In the genomic region with DNA sequence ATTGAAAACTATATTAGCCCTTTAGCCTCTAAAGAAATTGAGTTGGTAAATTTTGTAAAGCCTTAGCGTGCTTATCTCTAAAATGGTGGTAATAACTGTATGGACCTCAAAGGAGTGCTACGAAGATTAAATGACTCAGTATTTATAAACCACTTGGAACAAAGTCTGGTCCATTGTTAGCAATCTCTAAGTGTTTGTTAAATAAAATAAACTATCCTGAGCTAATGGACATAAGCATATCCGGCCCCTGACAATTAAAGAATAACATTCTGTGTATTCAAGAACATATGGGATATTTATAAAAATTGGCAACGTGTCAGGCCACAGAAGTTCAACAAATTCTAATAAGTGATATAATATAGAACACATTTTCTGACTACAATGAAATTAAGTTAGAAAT, we compare ENCODE assay signal across 27 cellular contexts.
A peak's percentile ranks its signal among the peaks of the same experiment; 100 is the strongest.
DNase-seq lines count a peak whose midpoint lies in the region; ATAC-seq, FAIRE-seq and TF ChIP-seq lines count a peak whose summit lies in the region.
"Had no signal": no experiment of that assay in that cellular context is flagged by ENCODE, and none has a peak within 500 bp of the region (broad histone marks: within the 10 kb centered on the region; RNA-seq: fewer than 3 reads in every experiment).

No MANE protein-coding gene starts in this region.

- H3K9me3 ChIP-seq in PC-9 (ENCODE audit: insufficient read depth, low read depth) (no peaks in the 10 kb centered on the region), small intestine (ENCODE audit: control insufficient read depth, low read depth) (no peaks in the 10 kb centered on the region), aorta (ENCODE audit: control insufficient read depth, low read length) (no peaks in the 10 kb centered on the region)
- H3K9me3 ChIP-seq: pancreas had no signal

- intact Hi-C loops in PC-9 (cut with micrococcal nuclease; ENCODE audit: unreplicated experiment), result no loop called here
- intact Hi-C loops in aorta (cut with DNase I), result no loop called here

- ATAC-seq in GM21723 (IDR thresholded peaks at IDR 0.05; ENCODE audit: unreplicated experiment) (no peak), aorta (ENCODE audit: low FRiP score) (no peak)
- ATAC-seq: GM12878; heart left ventricle; natural killer cell treated with Interleukin-12 subunit alpha and Interleukin-12 subunit beta and Interleukin-15 and Interleukin-18, amount 100 ng/mL, for 72 hours; pancreas had no signal

- H4K20me1 ChIP-seq in PC-9 (ENCODE audit: insufficient read depth), result peaks cover 30% of the 10 kb centered on the region
- H4K20me1 ChIP-seq: BLaER1 had no signal

- peaks cover 34% of the 10 kb centered on the region for H3K4me1 ChIP-seq in PC-9 (replicated peaks; ENCODE audit: insufficient read depth)
- no peaks in the 10 kb centered on the region for H3K4me1 ChIP-seq in small intestine (ENCODE audit: control insufficient read depth in 2 of 2, insufficient read depth in 1 of 2, low read depth in 1 of 2, low read length in 1 of 2)
- H3K4me1 ChIP-seq in aorta (ENCODE audit: control insufficient read depth in 1 of 2, insufficient read depth in 2 of 2, low read length in 2 of 2), result no peaks in the 10 kb centered on the region
- H3K4me1 ChIP-seq: heart left ventricle, pancreas, transverse colon had no signal

- H3K4me3 ChIP-seq in PC-9, result no peak overlapping the region
- no peak overlapping the region for H3K4me3 ChIP-seq in small intestine (ENCODE audit: low read depth in 1 of 2, low read length in 2 of 2)
- no peak overlapping the region for H3K4me3 ChIP-seq in aorta (ENCODE audit: low read length in 2 of 2)
- H3K4me3 ChIP-seq: BLaER1, dorsolateral prefrontal cortex, GM12878, heart left ventricle, pancreas, transverse colon had no signal

- H3F3A ChIP-seq in PC-9 (ENCODE audit: insufficient read depth, low read depth), result peaks cover 80% of the 10 kb centered on the region

- 14 to 38% (median 35%) methylated on average over 4 of the region's 4 CpGs for WGBS in small intestine, 3 donors
- WGBS in aorta, 2 donors, result 49 to 59% methylated on average over 4 of the region's 4 CpGs

- TF ChIP-seq CTCF in PC-9 (conservative IDR thresholded peaks at IDR 0.05), result no peak

- H3K36me3 ChIP-seq in PC-9 (ENCODE audit: low read depth) (peaks cover 49% of the 10 kb centered on the region), small intestine (ENCODE audit: control insufficient read depth in 2 of 2, insufficient read depth in 2 of 2, low read length in 2 of 2) (no peaks in the 10 kb centered on the region), aorta (ENCODE audit: control insufficient read depth in 1 of 2, insufficient read depth in 2 of 2, low read length in 1 of 2) (no peaks in the 10 kb centered on the region)
- H3K36me3 ChIP-seq: BLaER1, heart left ventricle, pancreas, transverse colon had no signal

- no peaks in the 10 kb centered on the region for H3K9me2 ChIP-seq in PC-9 (ENCODE audit: insufficient read depth)

- no peak overlapping the region for H2AFZ ChIP-seq in PC-9

- H3K79me2 ChIP-seq in PC-9 (ENCODE audit: low read depth), result peaks cover 54% of the 10 kb centered on the region

- DNase-seq in NCI-H1105 treated with DMSO at 0.1 percent for 48 hours (lab: John Stamatoyannopoulos, UW), result peak; percentile 28
- no peak for DNase-seq in NCI-H1105 (lab: John Stamatoyannopoulos, UW)
- no peak for DNase-seq in PC-9
- DNase-seq in fibroblast of gingiva (ENCODE audit: low read depth), result peak; percentile 33
- peak; percentile 46 for DNase-seq in small intestine
- DNase-seq in NCI-H2107 treated with DMSO at 0.1 percent for 48 hours (lab: John Stamatoyannopoulos, UW; ENCODE audit: unreplicated experiment), result no peak
- DNase-seq in aorta, result no peak
- DNase-seq: activated CD4-positive, alpha-beta T cell treated with anti-CD3 and anti-CD28 coated beads for 48 hours; activated CD8-positive, alpha-beta memory T cell treated with anti-CD3 and anti-CD28 coated beads for 24 hours; activated effector memory CD4-positive, alpha-beta T cell treated with Interleukin-2 at 50 U/mL for 16 hours; activated naive CD8-positive, alpha-beta T cell treated with anti-CD3 and anti-CD28 coated beads for 36 hours; DND-41; dorsolateral prefrontal cortex; heart left ventricle; NCI-H1417 treated with DMSO at 0.1 percent for 48 hours; NCI-H2081; NCI-H345; pancreas; SHP77; stimulated activated CD4-positive, alpha-beta T cell treated with anti-CD3 and anti-CD28 coated beads, Interleukin-2, amount 100 ng/mL, for 48 hours; transverse colon had no signal

- H3K27me3 ChIP-seq in PC-9 (ENCODE audit: insufficient read depth, low read depth) (no peaks in the 10 kb centered on the region), small intestine (ENCODE audit: control insufficient read depth in 2 of 2, insufficient read depth in 2 of 2, low read length in 2 of 2) (no peaks in the 10 kb centered on the region), aorta (ENCODE audit: control insufficient read depth in 1 of 2, insufficient read depth in 2 of 2, low read length in 1 of 2) (no peaks in the 10 kb centered on the region)
- H3K27me3 ChIP-seq: BLaER1, dorsolateral prefrontal cortex, heart left ventricle, pancreas, transverse colon had no signal

- no peak for FAIRE-seq in small intestine (lab: Jason Lieb, UNC)
- FAIRE-seq: A204.1, GM12878, pancreas had no signal

- no TSS peak for BruUV-seq in PC-9 (replicated peaks; lab: Mats Ljungman, UMichigan)

- POLR2A ChIA-PET in PC-9 (lab: Charles Lee; ENCODE audit: unreplicated experiment), result interaction anchor here (0.6 kb wide), 1 partner anchor 77 kb away, joined by 5 read pairs; no protein-coding TSS in a partner anchor

- peak overlapping the region; percentile 30 for H3K27ac ChIP-seq in PC-9
- H3K27ac ChIP-seq in small intestine (ENCODE audit: low read depth in 1 of 2, low read length in 1 of 2), result no peak overlapping the region
- no peak overlapping the region for H3K27ac ChIP-seq in aorta (ENCODE audit: low read depth in 1 of 2, low read length in 2 of 2)
- H3K27ac ChIP-seq: BLaER1, dorsolateral prefrontal cortex, heart left ventricle, pancreas, transverse colon, VCaP had no signal

- H3K4me2 ChIP-seq in PC-9, result no peak overlapping the region
- H3K4me2 ChIP-seq: BLaER1 had no signal

- CTCF ChIA-PET in PC-9 (lab: Charles Lee), result no interaction called here

Comparison
In these comparisons a context has a peak if more than half of its experiments do, and no peak if none do; other contexts are left out.
1. DNase-seq: peak in NCI-H1105 treated with DMSO at 0.1 percent for 48 hours (single experiment), fibroblast of gingiva (single experiment) and small intestine (single experiment); none in NCI-H1105 (single experiment), PC-9 (0 of 2), NCI-H2107 treated with DMSO at 0.1 percent for 48 hours (single experiment) and aorta (0 of 2).